23 cellular contexts compared by ENCODE assay signal in genomic region chr6:35057449-35058030, GRCh38.
DNase-seq lines count a peak whose midpoint lies in the region; ATAC-seq and TF ChIP-seq lines count a peak whose summit lies in the region.
"Had no signal": no experiment of that assay in that cellular context is flagged by ENCODE, and none has a peak within 500 bp of the region (broad histone marks: within the 10 kb centered on the region; RNA-seq: fewer than 3 reads in every experiment).

No MANE protein-coding gene starts in this region.

- no peaks in the 10 kb centered on the region; the same call in 1 of the 2 replicates for H3K4me1 ChIP-seq in GM23338 (ENCODE audit: insufficient read depth)
- peaks cover 4 to 8% of the 10 kb centered on the region in 2 donors for H3K4me1 ChIP-seq in gastrocnemius medialis
- H3K4me1 ChIP-seq in CD8-positive, alpha-beta memory T cell (ENCODE audit: insufficient read depth, low read length) = no peaks in the 10 kb centered on the region
- H3K4me1 ChIP-seq: A549 had no signal

- H3K9me2 ChIP-seq in GM23338 (ENCODE audit: insufficient read depth) = no peaks in the 10 kb centered on the region

- POLR2A ChIA-PET in CD8-positive, alpha-beta memory T cell (lab: Charles Lee) = no interaction called here

- DNase-seq in GM23338 (ENCODE audit: low spot score) (no peak), dorsolateral prefrontal cortex (no peak), left lobe of liver (ENCODE audit: low spot score) (no peak), gastrocnemius medialis (no peak), NAMALWA (ENCODE audit: low spot score) (no peak)
- no peak for DNase-seq in CD8-positive, alpha-beta memory T cell
- no peak for DNase-seq in stimulated activated naive CD4-positive, alpha-beta T cell (lab: John Stamatoyannopoulos, UW)
- DNase-seq in stimulated activated naive CD4-positive, alpha-beta T cell treated with Interleukin-2 at 50 U/mL for 16 hours (lab: John Stamatoyannopoulos, UW) = no peak
- DNase-seq: activated CD8-positive, alpha-beta T cell treated with anti-CD3 and anti-CD28 coated beads for 36 hours; activated naive CD4-positive, alpha-beta T cell treated with anti-CD3 and anti-CD28 coated beads for 36 hours; Calu3; effector memory CD4-positive, alpha-beta T cell; HCEC 1CT; NCI-H1930; NCI-H226; NCI-H774; OCI-M1; SIG-M5; stimulated activated CD4-positive, alpha-beta T cell treated with anti-CD3 and anti-CD28 coated beads, Interleukin-2, amount 100 ng/mL, for 24 hours; stimulated activated naive CD8-positive, alpha-beta T cell treated with anti-CD3 and anti-CD28 coated beads, Interleukin-15, amount 100 ng/mL, for 72 hours; T-helper 17 cell had no signal

- no peaks in the 10 kb centered on the region for H3K27me3 ChIP-seq in GM23338 (ENCODE audit: insufficient read depth)
- H3K27me3 ChIP-seq in dorsolateral prefrontal cortex = no peaks in the 10 kb centered on the region
- H3K27me3 ChIP-seq in gastrocnemius medialis = no peaks in the 10 kb centered on the region
- no peaks in the 10 kb centered on the region for H3K27me3 ChIP-seq in CD8-positive, alpha-beta memory T cell (ENCODE audit: insufficient read depth, low read length, poor library complexity, severe bottlenecking)

- TF ChIP-seq CTCF in GM23338 (conservative IDR thresholded peaks at IDR 0.05; ENCODE audit: low read depth in 2 of 2) (no peak), dorsolateral prefrontal cortex (IDR thresholded peaks at IDR 0.05 in 54 of 56, conservative IDR thresholded peaks at IDR 0.05 in 2 of 56; ENCODE audit: low read depth in 1 of 56, partially characterized antibody in 56 of 56) (no peak), gastrocnemius medialis (IDR thresholded peaks at IDR 0.05 in 4 of 5, conservative IDR thresholded peaks at IDR 0.05 in 1 of 5) (no peak)

- no peak overlapping the region for H3K4me3 Mint-ChIP-seq in GM23338
- no peak overlapping the region for H3K4me3 Mint-ChIP-seq in CD8-positive, alpha-beta memory T cell
- H3K4me3 Mint-ChIP-seq: activated CD8-positive, alpha-beta T cell treated with anti-CD3 and anti-CD28 coated beads for 36 hours; activated naive CD4-positive, alpha-beta T cell treated with anti-CD3 and anti-CD28 coated beads for 36 hours; stimulated activated naive CD8-positive, alpha-beta T cell treated with anti-CD3 and anti-CD28 coated beads, Interleukin-15, amount 100 ng/mL, for 72 hours; T-helper 17 cell had no signal

- H2AFZ ChIP-seq in GM23338 = no peak overlapping the region

- peak overlapping the region; percentile 84 for H3K27ac Mint-ChIP-seq in GM23338
- H3K27ac Mint-ChIP-seq in CD8-positive, alpha-beta memory T cell = no peak overlapping the region
- H3K27ac Mint-ChIP-seq: activated CD8-positive, alpha-beta T cell treated with anti-CD3 and anti-CD28 coated beads for 36 hours; activated naive CD4-positive, alpha-beta T cell treated with anti-CD3 and anti-CD28 coated beads for 36 hours; stimulated activated naive CD8-positive, alpha-beta T cell treated with anti-CD3 and anti-CD28 coated beads, Interleukin-15, amount 100 ng/mL, for 72 hours; T-helper 17 cell had no signal

- H3K4me3 ChIP-seq in GM23338 (no peak overlapping the region), dorsolateral prefrontal cortex (peak overlapping the region in 31 of 59 donors; percentile 2 to 57 (median 43)), gastrocnemius medialis (no peak overlapping the region)
- no peak overlapping the region for H3K4me3 ChIP-seq in CD8-positive, alpha-beta memory T cell (ENCODE audit: low read length)
- H3K4me3 ChIP-seq: A549 had no signal

- H4K20me1 ChIP-seq in GM23338 (replicated peaks; ENCODE audit: insufficient read depth) = no peaks in the 10 kb centered on the region

- peaks cover 13% of the 10 kb centered on the region for H3K4me1 Mint-ChIP-seq in GM23338
- peaks cover 0 to 2% (median 0%) of the 10 kb centered on the region in 3 donors for H3K4me1 Mint-ChIP-seq in CD8-positive, alpha-beta memory T cell

- in situ Hi-C loops in gastrocnemius medialis (cut with MboI; ENCODE audit: low sequenced_read_pairs in 4 of 4) = no loop called here

- H3K36me3 ChIP-seq in GM23338 (ENCODE audit: insufficient read depth) (no peaks in the 10 kb centered on the region), gastrocnemius medialis (peaks cover 0 to 42% of the 10 kb centered on the region in 2 donors)
- peaks cover 6% of the 10 kb centered on the region for H3K36me3 ChIP-seq in CD8-positive, alpha-beta memory T cell (ENCODE audit: insufficient read depth, low read length)

- peaks cover 14% of the 10 kb centered on the region for H3K27me3 Mint-ChIP-seq in GM23338 (ENCODE audit: insufficient read depth, low read depth, poor library complexity)
- peaks cover 0 to 1% of the 10 kb centered on the region in 2 donors for H3K27me3 Mint-ChIP-seq in CD8-positive, alpha-beta memory T cell
- H3K27me3 Mint-ChIP-seq: activated CD8-positive, alpha-beta T cell treated with anti-CD3 and anti-CD28 coated beads for 36 hours; stimulated activated naive CD8-positive, alpha-beta T cell treated with anti-CD3 and anti-CD28 coated beads, Interleukin-15, amount 100 ng/mL, for 72 hours; T-helper 17 cell had no signal

- intact Hi-C loops in dorsolateral prefrontal cortex (cut with DNase I) = no loop called here
- intact Hi-C loops in gastrocnemius medialis (cut with DNase I; ENCODE audit: low total_unique reads) = no loop called here

- no peak overlapping the region for H3K4me2 ChIP-seq in GM23338
- H3K4me2 ChIP-seq: A549, KMS-11 had no signal

- 0 out of 2 replicates have a peak overlapping the region, but pooled peaks have one; percentile 59 for H3K27ac ChIP-seq in GM23338 (ENCODE audit: low read depth)
- peak overlapping the region in 52 of 59 donors; percentile 1 to 98 (median 65) for H3K27ac ChIP-seq in dorsolateral prefrontal cortex
- peak overlapping the region in 3 of 4 donors; percentile 38 to 56 (median 42) for H3K27ac ChIP-seq in gastrocnemius medialis
- no peak overlapping the region for H3K27ac ChIP-seq in CD8-positive, alpha-beta memory T cell (ENCODE audit: low read depth, low read length)
- H3K27ac ChIP-seq: A549, KMS-11 had no signal

- ATAC-seq in GM23338 (no peak), left lobe of liver (peak; percentile 49), gastrocnemius medialis (no peak)
- ATAC-seq: A549; activated CD8-positive, alpha-beta T cell treated with anti-CD3 and anti-CD28 coated beads for 36 hours; stimulated activated naive CD8-positive, alpha-beta T cell treated with anti-CD3 and anti-CD28 coated beads, Interleukin-15, amount 100 ng/mL, for 72 hours; T-helper 17 cell had no signal

- CTCF ChIA-PET in CD8-positive, alpha-beta memory T cell (lab: Charles Lee) = no interaction called here

- H3K9me3 ChIP-seq in gastrocnemius medialis = no peaks in the 10 kb centered on the region
- no peaks in the 10 kb centered on the region for H3K9me3 ChIP-seq in CD8-positive, alpha-beta memory T cell (ENCODE audit: low read length)
- H3K9me3 ChIP-seq: A549 had no signal

- no peaks in the 10 kb centered on the region for H3K79me2 ChIP-seq in GM23338 (replicated peaks; ENCODE audit: insufficient read depth)

- H3F3A ChIP-seq in GM23338 (replicated peaks; ENCODE audit: low read depth) = no peaks in the 10 kb centered on the region

- H3K36me3 Mint-ChIP-seq in GM23338 (ENCODE audit: low read depth) = peaks cover 20% of the 10 kb centered on the region
- H3K36me3 Mint-ChIP-seq in CD8-positive, alpha-beta memory T cell = peaks cover 3 to 66% (median 6%) of the 10 kb centered on the region in 3 donors

- H3K9me3 Mint-ChIP-seq in GM23338 = no peaks in the 10 kb centered on the region
- no peaks in the 10 kb centered on the region for H3K9me3 Mint-ChIP-seq in CD8-positive, alpha-beta memory T cell
- H3K9me3 Mint-ChIP-seq: activated CD8-positive, alpha-beta T cell treated with anti-CD3 and anti-CD28 coated beads for 36 hours; activated naive CD4-positive, alpha-beta T cell treated with anti-CD3 and anti-CD28 coated beads for 36 hours; stimulated activated naive CD8-positive, alpha-beta T cell treated with anti-CD3 and anti-CD28 coated beads, Interleukin-15, amount 100 ng/mL, for 72 hours had no signal

- TF ChIP-seq POLR2A in gastrocnemius medialis (IDR thresholded peaks at IDR 0.05) = no peak

TF ChIP-seq in GM23338, 12 proteins besides CTCF, POLR2A, EP300 and RAD21 (continues in another document):
- TF ChIP-seq CREB1 (CRISPR knock-in tag; IDR thresholded peaks at IDR 0.05; ENCODE audit: low read depth) = no peak
- TF ChIP-seq STAT1 (IDR thresholded peaks at IDR 0.05; ENCODE audit: unreplicated experiment) = no peak
- TF ChIP-seq EZH2 (IDR thresholded peaks at IDR 0.05; ENCODE audit: low read depth, unreplicated experiment) = no peak
- no peak for TF ChIP-seq JUNB (IDR thresholded peaks at IDR 0.05; ENCODE audit: unreplicated experiment)
- TF ChIP-seq ETS1 (IDR thresholded peaks at IDR 0.05) = no peak
- no peak for TF ChIP-seq EZH2phosphoT487 (IDR thresholded peaks at IDR 0.05; ENCODE audit: unreplicated experiment)

Comparison
In these comparisons a context has a peak if more than half of its experiments do, and no peak if none do; other contexts are left out.
1. H3K4me3 ChIP-seq: peak in dorsolateral prefrontal cortex (31 of 59); none in GM23338 (single experiment), gastrocnemius medialis (0 of 4) and CD8-positive, alpha-beta memory T cell (single experiment).